In the genomic region with DNA sequence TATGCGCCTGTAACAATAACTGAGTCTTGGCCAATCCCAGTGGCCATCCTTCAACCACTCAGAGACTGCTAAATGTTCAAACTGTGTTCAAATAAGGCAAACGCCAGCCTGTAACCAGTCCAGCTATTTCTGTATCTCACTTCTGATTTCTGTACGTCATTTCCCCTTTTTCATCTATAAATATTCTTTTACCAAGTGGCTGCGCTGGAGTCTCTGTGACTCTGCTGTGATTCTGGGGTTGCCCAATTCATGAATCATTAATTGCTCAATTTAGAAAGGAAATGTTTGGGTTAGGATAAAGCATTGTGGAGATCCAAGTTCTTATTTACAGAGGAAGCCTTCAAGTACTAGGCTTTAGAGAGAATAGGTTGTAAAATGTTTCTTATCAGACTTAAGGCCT, we compare ENCODE assay signal across 13 cellular contexts.
DNase-seq lines count a peak whose midpoint lies in the region; ATAC-seq and TF ChIP-seq lines count a peak whose summit lies in the region.
"Had no signal": no experiment of that assay in that cellular context is flagged by ENCODE, and none has a peak within 500 bp of the region (broad histone marks: within the 10 kb centered on the region; RNA-seq: fewer than 3 reads in every experiment).

No MANE protein-coding gene starts in this region.

- ATAC-seq in Right ventricle myocardium inferior (peak; percentile 59), T-helper 17 cell (peak; percentile 12), right cardiac atrium (peak; percentile 74 to 81), aorta (ENCODE audit: low FRiP score) (peak; percentile 88), GM21576 (IDR thresholded peaks at IDR 0.05; ENCODE audit: unreplicated experiment) (no peak)
- ATAC-seq: K562 had no signal

- H3K36me3 Mint-ChIP-seq in T-helper 17 cell (ENCODE audit: low read depth) (no peaks in the 10 kb centered on the region), chondrocyte (ENCODE audit: low read depth) (peaks cover 10% of the 10 kb centered on the region)

- TF ChIP-seq EP300 in SK-N-SH (IDR thresholded peaks at IDR 0.05; ENCODE audit: borderline replicate concordance in 1 of 2, low read depth in 1 of 2, low read length in 1 of 2): no peak

- TF ChIP-seq CTCF in chondrocyte (IDR thresholded peaks at IDR 0.05) (no peak), SK-N-SH (IDR thresholded peaks at IDR 0.05) (no peak)

- no peak for TF ChIP-seq RAD21 in SK-N-SH (IDR thresholded peaks at IDR 0.05; ENCODE audit: low read length)

- H3K27ac Mint-ChIP-seq in T-helper 17 cell: no peak overlapping the region
- no peak overlapping the region for H3K27ac Mint-ChIP-seq in chondrocyte (ENCODE audit: unreplicated experiment)
- H3K27ac Mint-ChIP-seq: activated T-helper 1 cell treated with anti-CD3 and anti-CD28 coated beads, Interleukin-12 subunit alpha, Interleukin-12 subunit beta, Interleukin-2, Interleukin-4 antibody, amounts not matched to agents 30 ng/mL and 10 ng/mL and 1 ng/mL, durations not matched to agents 14 hours and 24 hours and 36 hours had no signal

- H3K4me1 Mint-ChIP-seq in T-helper 17 cell (no peaks in the 10 kb centered on the region), chondrocyte (ENCODE audit: low read depth) (peaks cover 4% of the 10 kb centered on the region)

- peaks cover 23% of the 10 kb centered on the region for H3K9me3 Mint-ChIP-seq in chondrocyte (ENCODE audit: low read depth)

- H3K4me3 ChIP-seq in right cardiac atrium (ENCODE audit: low read length): no peak overlapping the region
- no peak overlapping the region for H3K4me3 ChIP-seq in aorta (ENCODE audit: low read length in 2 of 2)
- H3K4me3 ChIP-seq in SK-N-SH (ENCODE audit: low read depth in 2 of 2, low read length in 1 of 2): no peak overlapping the region
- H3K4me3 ChIP-seq: K562 had no signal

- H3K9me2 ChIP-seq in SK-N-SH: no peaks in the 10 kb centered on the region

- H2AFZ ChIP-seq in SK-N-SH (ENCODE audit: low read depth): no peak overlapping the region

- POLR2A ChIA-PET in SK-N-SH (lab: Yijun Ruan, JAX): no interaction called here

- CTCF ChIA-PET in SK-N-SH (lab: Yijun Ruan, JAX): no interaction called here

- H3K4me3 Mint-ChIP-seq in T-helper 17 cell (no peak overlapping the region), chondrocyte (ENCODE audit: unreplicated experiment) (no peak overlapping the region)
- H3K4me3 Mint-ChIP-seq: activated T-helper 1 cell treated with anti-CD3 and anti-CD28 coated beads, Interleukin-12 subunit alpha, Interleukin-12 subunit beta, Interleukin-2, Interleukin-4 antibody, amounts not matched to agents 30 ng/mL and 10 ng/mL and 1 ng/mL, durations not matched to agents 14 hours and 24 hours and 36 hours had no signal

- H3K27me3 Mint-ChIP-seq in T-helper 17 cell (no peaks in the 10 kb centered on the region), chondrocyte (ENCODE audit: low read depth) (no peaks in the 10 kb centered on the region)

- H3K27me3 ChIP-seq in right cardiac atrium (ENCODE audit: control insufficient read depth, insufficient read depth) (no peaks in the 10 kb centered on the region), aorta (ENCODE audit: control insufficient read depth in 1 of 2, insufficient read depth in 2 of 2, low read length in 1 of 2) (no peaks in the 10 kb centered on the region), SK-N-SH (ENCODE audit: insufficient read depth) (no peaks in the 10 kb centered on the region)

- H3K36me3 ChIP-seq in aorta (ENCODE audit: control insufficient read depth in 1 of 2, insufficient read depth in 2 of 2, low read length in 1 of 2): no peaks in the 10 kb centered on the region
- no peaks in the 10 kb centered on the region for H3K36me3 ChIP-seq in SK-N-SH (replicated peaks in 1 of 2; ENCODE audit: control insufficient read depth in 1 of 2, insufficient read depth in 2 of 2, low read length in 1 of 2)

- intact Hi-C loops in Right ventricle myocardium inferior (cut with DNase I) (no loop called here), cardiac septum (cut with DNase I) (no loop called here), right cardiac atrium (cut with DNase I) (no loop called here), aorta (cut with DNase I) (loop anchor here in 1 of 2 donors (10.0 kb wide), 1 partner anchor 88 kb away; a partner anchor contains a TSS)

- H3K79me2 ChIP-seq in SK-N-SH (ENCODE audit: insufficient read depth): no peaks in the 10 kb centered on the region

- H3K4me1 ChIP-seq in right cardiac atrium (ENCODE audit: control insufficient read depth, insufficient read depth, low read length) (no peaks in the 10 kb centered on the region), aorta (ENCODE audit: control insufficient read depth in 1 of 2, insufficient read depth in 2 of 2, low read length in 2 of 2) (peaks cover 0 to 1% of the 10 kb centered on the region in 2 donors), SK-N-SH (ENCODE audit: control insufficient read depth in 1 of 2, insufficient read depth in 2 of 2, low read depth in 1 of 2, low read length in 1 of 2) (no peaks in the 10 kb centered on the region)

- no peaks in the 10 kb centered on the region for H3F3A ChIP-seq in SK-N-SH (replicated peaks; ENCODE audit: insufficient read depth)

- no peak overlapping the region for H3K4me2 ChIP-seq in SK-N-SH

- DNase-seq in Right ventricle myocardium inferior (ENCODE audit: missing footprints): no peak
- DNase-seq in cardiac septum (ENCODE audit: low spot score): no peak
- no peak for DNase-seq in T-helper 17 cell
- DNase-seq in right cardiac atrium: peak in 1 of 3 donors; percentile 36
- peak in 1 of 2 donors; percentile 65 for DNase-seq in aorta
- no peak for DNase-seq in chondrocyte (ENCODE audit: low spot score)
- DNase-seq in SK-N-SH: no peak
- DNase-seq: 8988T; effector CD8-positive, alpha-beta T cell; NCI-H774 had no signal

- H3K9me3 ChIP-seq in T-helper 17 cell (ENCODE audit: control insufficient read depth, low read length, poor library complexity, severe bottlenecking) (no peaks in the 10 kb centered on the region), right cardiac atrium (ENCODE audit: control insufficient read depth, low read length) (no peaks in the 10 kb centered on the region), aorta (ENCODE audit: control insufficient read depth, low read length) (no peaks in the 10 kb centered on the region), SK-N-SH (peaks cover 5% of the 10 kb centered on the region)

- WGBS in right cardiac atrium: 66% methylated on average over 4 of the region's 4 CpGs
- 4 to 7% methylated on average over 4 of the region's 4 CpGs for WGBS in aorta, 2 donors
- 15% methylated on average over 4 of the region's 4 CpGs for WGBS in SK-N-SH (ENCODE audit: low lambda C conversion rate)

- H4K20me1 ChIP-seq in SK-N-SH (ENCODE audit: insufficient read depth): no peaks in the 10 kb centered on the region

- H3K27ac ChIP-seq in right cardiac atrium (ENCODE audit: low read length) (no peak overlapping the region), aorta (ENCODE audit: low read depth in 1 of 2, low read length in 2 of 2) (peak overlapping the region in 1 of 2 donors; percentile 95), SK-N-SH (ENCODE audit: low read depth in 2 of 2, low read length in 1 of 2) (no peak overlapping the region)

- H3K9ac ChIP-seq in SK-N-SH: no peak overlapping the region

TF ChIP-seq in SK-N-SH, 30 proteins besides CTCF, POLR2A, EP300 and RAD21:
- no peak for TF ChIP-seq RCOR1 (IDR thresholded peaks at IDR 0.05; ENCODE audit: low read length)
- no peak for TF ChIP-seq RFX5 (IDR thresholded peaks at IDR 0.05; ENCODE audit: low read length)
- TF ChIP-seq TCF12 (IDR thresholded peaks at IDR 0.05): no peak
- TF ChIP-seq, protein P1, sequence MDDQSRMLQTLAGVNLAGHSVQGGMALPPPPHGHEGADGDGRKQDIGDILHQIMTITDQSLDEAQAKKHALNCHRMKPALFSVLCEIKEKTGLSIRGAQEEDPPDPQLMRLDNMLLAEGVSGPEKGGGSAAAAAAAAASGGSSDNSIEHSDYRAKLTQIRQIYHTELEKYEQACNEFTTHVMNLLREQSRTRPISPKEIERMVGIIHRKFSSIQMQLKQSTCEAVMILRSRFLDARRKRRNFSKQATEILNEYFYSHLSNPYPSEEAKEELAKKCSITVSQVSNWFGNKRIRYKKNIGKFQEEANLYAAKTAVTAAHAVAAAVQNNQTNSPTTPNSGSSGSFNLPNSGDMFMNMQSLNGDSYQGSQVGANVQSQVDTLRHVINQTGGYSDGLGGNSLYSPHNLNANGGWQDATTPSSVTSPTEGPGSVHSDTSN (IDR thresholded peaks at IDR 0.05): no peak
- TF ChIP-seq, protein P2, sequence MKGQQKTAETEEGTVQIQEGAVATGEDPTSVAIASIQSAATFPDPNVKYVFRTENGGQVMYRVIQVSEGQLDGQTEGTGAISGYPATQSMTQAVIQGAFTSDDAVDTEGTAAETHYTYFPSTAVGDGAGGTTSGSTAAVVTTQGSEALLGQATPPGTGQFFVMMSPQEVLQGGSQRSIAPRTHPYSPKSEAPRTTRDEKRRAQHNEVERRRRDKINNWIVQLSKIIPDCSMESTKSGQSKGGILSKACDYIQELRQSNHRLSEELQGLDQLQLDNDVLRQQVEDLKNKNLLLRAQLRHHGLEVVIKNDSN (IDR thresholded peaks at IDR 0.05; ENCODE audit: borderline replicate concordance, low read depth): no peak
- no peak for TF ChIP-seq SIN3A (IDR thresholded peaks at IDR 0.05; ENCODE audit: borderline replicate concordance, low read depth, low read length)
- no peak for TF ChIP-seq SMC3 (IDR thresholded peaks at IDR 0.05; ENCODE audit: low read depth, low read length)
- TF ChIP-seq YY1 (IDR thresholded peaks at IDR 0.05; ENCODE audit: low read depth): no peak
